ENCODE assay signal across 9 cellular contexts in genomic region chr10:87868277-87868676, GRCh38. TPM values are rescaled to one million over a fixed set of nuclear protein-coding genes. Genes with fewer than 3 reads are reported as not detected.
DNase-seq lines count a peak whose midpoint lies in the region; ATAC-seq, FAIRE-seq and TF ChIP-seq lines count a peak whose summit lies in the region.
"Had no signal": no experiment of that assay in that cellular context is flagged by ENCODE, and none has a peak within 500 bp of the region (broad histone marks: within the 10 kb centered on the region; RNA-seq: fewer than 3 reads in every experiment).

No MANE protein-coding gene starts in this region.

- peaks cover 98% of the 10 kb centered on the region for H3K79me2 ChIP-seq in GM12878 (ENCODE audit: control insufficient read depth, insufficient read depth, low read length)

- TF ChIP-seq CTCF in left ventricle myocardium inferior (IDR thresholded peaks at IDR 0.05; ENCODE audit: borderline replicate concordance) (no peak), GM12878 (IDR thresholded peaks at IDR 0.05 in 2 of 3, conservative IDR thresholded peaks at IDR 0.05 in 1 of 3; ENCODE audit: control insufficient read depth in 2 of 3, extremely low read depth in 1 of 3, insufficient read depth in 1 of 3, low read depth in 3 of 3, low read length in 3 of 3) (no peak), mesothelial cell of epicardium (IDR thresholded peaks at IDR 0.05; ENCODE audit: unreplicated experiment) (no peak)

- POLR2A ChIA-PET in GM12878 (lab: Charles Lee): interaction anchor here (0.8 kb wide), 1 partner anchor 521 kb away, joined by 3 read pairs; no protein-coding TSS in a partner anchor

- ATAC-seq in left ventricle myocardium superior: no peak
- no peak for ATAC-seq in GM12878
- ATAC-seq in aorta (ENCODE audit: low FRiP score): no peak

- H3K27me3 ChIP-seq in left ventricle myocardium inferior (ENCODE audit: low read depth): no peaks in the 10 kb centered on the region
- H3K27me3 ChIP-seq in GM12878 (replicated peaks in 1 of 2; ENCODE audit: control insufficient read depth in 2 of 2, insufficient read depth in 2 of 2, low read length in 1 of 2): no peaks in the 10 kb centered on the region
- no peaks in the 10 kb centered on the region for H3K27me3 ChIP-seq in aorta (ENCODE audit: control insufficient read depth in 1 of 2, insufficient read depth in 2 of 2, low read length in 1 of 2)

- no peak overlapping the region for H2AFZ ChIP-seq in GM12878 (ENCODE audit: control insufficient read depth, low read depth, low read length)

- H3K4me2 ChIP-seq in GM12878 (ENCODE audit: control insufficient read depth, insufficient read depth): peak overlapping the region; percentile 84

- no TSS peak for BruUV-seq in GM12878 (replicated peaks; lab: Mats Ljungman, UMichigan)

- peak overlapping the region; percentile 50 for H3K27ac Mint-ChIP-seq in mesothelial cell of epicardium

- H3K27ac ChIP-seq in left ventricle myocardium inferior (replicated peaks): peak overlapping the region; percentile 100
- H3K27ac ChIP-seq in GM12878 (ENCODE audit: control insufficient read depth, insufficient read depth): peak overlapping the region; percentile 90
- H3K27ac ChIP-seq in aorta (ENCODE audit: low read depth in 1 of 2, low read length in 2 of 2): no peak overlapping the region

- H4K20me1 ChIP-seq in GM12878 (ENCODE audit: control insufficient read depth, insufficient read depth): no peaks in the 10 kb centered on the region

- no peaks in the 10 kb centered on the region for H3K27me3 Mint-ChIP-seq in mesothelial cell of epicardium (ENCODE audit: low read depth)

- intact Hi-C loops in left ventricle myocardium inferior (cut with micrococcal nuclease): loop anchor here (10.0 kb wide), 3 partner anchors 87 to 387 kb away; no protein-coding TSS in a partner anchor
- intact Hi-C loops in left ventricle myocardium superior (cut with micrococcal nuclease): no loop called here
- intact Hi-C loops in GM12878 (cut with micrococcal nuclease; ENCODE audit: unreplicated experiment): no loop called here
- intact Hi-C loops in aorta (cut with DNase I): loop anchor here (5.0 to 10.0 kb wide), 5 partner anchors 57 to 397 kb away; no protein-coding TSS in a partner anchor

- H3K36me3 ChIP-seq in left ventricle myocardium inferior: no peaks in the 10 kb centered on the region
- peaks cover 0 to 13% of the 10 kb centered on the region in 2 experiments; a peak in 1 of 4 replicates for H3K36me3 ChIP-seq in GM12878 (ENCODE audit: control insufficient read depth in 2 of 2, insufficient read depth in 2 of 2, low read length in 1 of 2)
- H3K36me3 ChIP-seq in aorta (ENCODE audit: control insufficient read depth in 1 of 2, insufficient read depth in 2 of 2, low read length in 1 of 2): no peaks in the 10 kb centered on the region

- no peaks in the 10 kb centered on the region for H3K9me3 ChIP-seq in left ventricle myocardium inferior (replicated peaks)
- H3K9me3 ChIP-seq in GM12878 (replicated peaks; ENCODE audit: control insufficient read depth, insufficient read depth, low read length): no peaks in the 10 kb centered on the region
- H3K9me3 ChIP-seq in aorta (ENCODE audit: control insufficient read depth, low read length): no peaks in the 10 kb centered on the region

- RAD21 ChIA-PET in GM12878 (lab: Charles Lee; ENCODE audit: unreplicated experiment): interaction anchor here (0.7 to 1.7 kb wide), 8 partner anchors 9 to 519 kb away, joined by 3 to 8 read pairs (median 4); no protein-coding TSS in a partner anchor

- H3K4me1 Mint-ChIP-seq in mesothelial cell of epicardium: peaks cover 43% of the 10 kb centered on the region

- H3K4me3 ChIP-seq in left ventricle myocardium inferior (peak overlapping the region; percentile 86), GM12878 (peak overlapping the region; percentile 65), aorta (ENCODE audit: low read length in 2 of 2) (peak overlapping the region; percentile 48 to 54)

- CTCF ChIA-PET in GM12878 (lab: Yijun Ruan, JAX): interaction anchor here (1.1 to 1.8 kb wide), 2 partner anchors 240 to 246 kb away, joined by 5 to 6 read pairs; no protein-coding TSS in a partner anchor

- no peak for TF ChIP-seq RAD21 in GM12878 (IDR thresholded peaks at IDR 0.05; ENCODE audit: insufficient read depth, low read depth, low read length)

- 42% methylated on average over 1 of the region's 1 CpG for WGBS in GM12878 (ENCODE audit: insufficient coverage, insufficient replicate concordance, low lambda C conversion rate, missing lambda C conversion rate)
- whole genome bisulfite sequencing in aorta, 2 donors: 2% methylated on average over 1 of the region's 1 CpG

- no peaks in the 10 kb centered on the region for H3K9me3 Mint-ChIP-seq in mesothelial cell of epicardium

- no peak for TF ChIP-seq POLR2A in GM12878 (IDR thresholded peaks at IDR 0.05; ENCODE audit: low read depth, low read length)

- no peaks in the 10 kb centered on the region for H3K36me3 Mint-ChIP-seq in mesothelial cell of epicardium

- H3K4me3 Mint-ChIP-seq in mesothelial cell of epicardium: peak overlapping the region; percentile 61

- DNase-seq in left ventricle myocardium inferior: no peak
- no peak for DNase-seq in left ventricle myocardium superior
- no peak for DNase-seq in GM12878 (ENCODE audit: low read depth, low spot score)
- no peak for DNase-seq in mesothelial cell of epicardium (ENCODE audit: low spot score in 2 of 2, unreplicated experiment in 2 of 2)
- DNase-seq in aorta: no peak
- DNase-seq in DMS79 (lab: John Stamatoyannopoulos, UW): no peak
- no peak for DNase-seq in CD1c-positive myeloid dendritic cell (ENCODE audit: extremely low spot score)
- DNase-seq in hepatic stellate cell (ENCODE audit: low spot score): no peak
- DNase-seq: hippocampal formation had no signal

- in situ Hi-C loops in GM12878 (cut with MboI): loop anchor here (10.0 kb wide), 1 partner anchor 197 kb away; no protein-coding TSS in a partner anchor

- peak overlapping the region; percentile 90 for H3K9ac ChIP-seq in GM12878 (ENCODE audit: control insufficient read depth, insufficient read depth, low read length)

- no peak for FAIRE-seq in GM12878 (lab: Jason Lieb, UNC)

- peaks cover 90% of the 10 kb centered on the region for H3K4me1 ChIP-seq in left ventricle myocardium inferior
- H3K4me1 ChIP-seq in GM12878 (ENCODE audit: control insufficient read depth, insufficient read depth, low read length): no peaks in the 10 kb centered on the region
- H3K4me1 ChIP-seq in aorta (ENCODE audit: control insufficient read depth in 1 of 2, insufficient read depth in 2 of 2, low read length in 2 of 2): no peaks in the 10 kb centered on the region

- SMC1A ChIA-PET in GM12878 (lab: Charles Lee; ENCODE audit: uncharacterized antibody, unreplicated experiment): interaction anchor here (0.6 to 1.4 kb wide), 10 partner anchors 14 to 521 kb away, joined by 3 to 4 read pairs (median 3); no protein-coding TSS in a partner anchor

- TF ChIP-seq EP300 in GM12878 (IDR thresholded peaks at IDR 0.05; ENCODE audit: borderline replicate concordance in 1 of 2, control insufficient read depth in 1 of 2, low read depth in 2 of 2, low read length in 2 of 2): no peak

RNA-seq across cellular contexts. Expression of gene PTEN, which starts 4.9 kb away (rescaled TPM):
- total RNA-seq in left ventricle myocardium inferior (49.9 TPM), left ventricle myocardium superior (58.6 TPM), GM12878 (2014; rRNA removed) (83.1 and 113 TPM in 2 replicates), GM12878 (2014; rRNA removed; fragmentation: Illumina TruSeq; extraction: Trizol) (175 and 183 TPM in 2 replicates), GM12878 (2021) (87.5 and 94.9 TPM in 2 replicates), mesothelial cell of epicardium (72.7 to 77.9 TPM (median 72.7 TPM) in 3 replicates), aorta (100 to 1,000 TPM; 119 to 165 TPM)
- 856 and 868 TPM in 2 replicates for total RNA-seq in GM12878 (2013; cell fraction: nucleolus; rRNA removed)
- polyA plus RNA-seq in GM12878 (2011; ENCODE audit: low read depth): 24.4 TPM
- polyA plus RNA-seq in GM12878 (2011; rRNA removed) (94.3 and 180 TPM in 2 replicates), GM12878 (2014; fragmentation: Illumina TruSeq; extraction: Trizol) (53.0 and 67.7 TPM in 2 replicates), GM12878 (2014; fragmentation: Nextera tagmentation; extraction: Ambion mirVana) (10 to 100 TPM; 26.1 to 59.5 TPM), GM12878 (2014; rRNA removed) (35.0 and 45.0 TPM in 2 replicates), GM12878 (2016; fragmentation: Nextera tagmentation; extraction: Ambion mirVana) (10 to 100 TPM; 49.5 to 56.8 TPM), aorta (10 to 100 TPM; 26.8 to 35.4 TPM)
- polyA plus RNA-seq in GM12878 (2011; cell fraction: cytosol; rRNA removed): 19.9 and 22.4 TPM in 2 replicates
- polyA plus RNA-seq in GM12878 (2011; cell fraction: nucleus; rRNA removed): 52.2 and 61.7 TPM in 2 replicates
- polyA plus RNA-seq in GM12878 (2012): 100 and 102 TPM in 2 replicates
- polyA minus RNA-seq in GM12878 (2011; rRNA and poly(A)+ RNA removed): 143 and 199 TPM in 2 replicates
- 54.9 and 66.1 TPM in 2 replicates for polyA minus RNA-seq in GM12878 (2011; cell fraction: cytosol; rRNA and poly(A)+ RNA removed)
- 165 and 285 TPM in 2 replicates for polyA minus RNA-seq in GM12878 (2011; cell fraction: nucleus; rRNA and poly(A)+ RNA removed)

RNA-seq across cellular contexts. Expression of gene KLLN, which starts 4.9 kb away (rescaled TPM):
- total RNA-seq in left ventricle myocardium inferior (0.19 TPM), left ventricle myocardium superior (0.47 TPM), GM12878 (2014; rRNA removed) (1.4 and 1.7 TPM in 2 replicates), GM12878 (2014; rRNA removed; fragmentation: Illumina TruSeq; extraction: Trizol) (1.5 TPM in 2 replicates), GM12878 (2021) (1.9 and 2.0 TPM in 2 replicates), mesothelial cell of epicardium (1.1 to 1.2 TPM (median 1.2 TPM) in 3 replicates), aorta (under 1 TPM; 0.29 to 0.66 TPM)
- total RNA-seq in GM12878 (2013; cell fraction: nucleolus; rRNA removed): 3.1 and 3.4 TPM in 2 replicates
- polyA plus RNA-seq in GM12878 (2011; ENCODE audit: low read depth): 0.62 TPM
- polyA plus RNA-seq in GM12878 (2011; rRNA removed) (0.86 and 0.87 TPM in 2 replicates), GM12878 (2014; fragmentation: Illumina TruSeq; extraction: Trizol) (1.7 and 2.1 TPM in 2 replicates), GM12878 (2014; fragmentation: Nextera tagmentation; extraction: Ambion mirVana) (1 to 10 TPM; 2.0 to 2.1 TPM), GM12878 (2014; rRNA removed) (1.1 TPM in 2 replicates), GM12878 (2016; fragmentation: Nextera tagmentation; extraction: Ambion mirVana) (1 to 10 TPM; 1.8 to 2.2 TPM), aorta (under 1 TPM; 0.25 to 0.36 TPM)
- 0.91 and 1.0 TPM in 2 replicates for polyA plus RNA-seq in GM12878 (2011; cell fraction: cytosol; rRNA removed)
- polyA plus RNA-seq in GM12878 (2011; cell fraction: nucleus; rRNA removed): 1.3 and 1.7 TPM in 2 replicates
- 0.99 and 1.5 TPM in 2 replicates for polyA plus RNA-seq in GM12878 (2012)
- 2.0 and 2.2 TPM in 2 replicates for polyA minus RNA-seq in GM12878 (2011; rRNA and poly(A)+ RNA removed)
- polyA minus RNA-seq in GM12878 (2011; cell fraction: cytosol; rRNA and poly(A)+ RNA removed): 0.94 and 1.3 TPM in 2 replicates
- polyA minus RNA-seq in GM12878 (2011; cell fraction: nucleus; rRNA and poly(A)+ RNA removed): 3.6 and 5.4 TPM in 2 replicates

RNA-seq across cellular contexts. Expression of gene ATAD1, which starts 50.3 kb away (rescaled TPM):
- 93.2 TPM for total RNA-seq in left ventricle myocardium inferior
- 98.4 TPM for total RNA-seq in left ventricle myocardium superior
- total RNA-seq in GM12878 (2013; cell fraction: nucleolus; rRNA removed): 142 and 161 TPM in 2 replicates
- 30.3 and 35.9 TPM in 2 replicates for total RNA-seq in GM12878 (2014; rRNA removed)
- total RNA-seq in GM12878 (2014; rRNA removed; fragmentation: Illumina TruSeq; extraction: Trizol): 40.1 and 41.3 TPM in 2 replicates
- total RNA-seq in GM12878 (2021): 37.7 and 48.9 TPM in 2 replicates
- 12.0 TPM for polyA plus RNA-seq in GM12878 (2011; ENCODE audit: low read depth)
- polyA plus RNA-seq in GM12878 (2011; rRNA removed): 40.8 and 79.5 TPM in 2 replicates
- 9.7 and 13.3 TPM in 2 replicates for polyA plus RNA-seq in GM12878 (2011; cell fraction: cytosol; rRNA removed)
- polyA plus RNA-seq in GM12878 (2011; cell fraction: nucleus; rRNA removed): 16.8 and 17.1 TPM in 2 replicates
- polyA plus RNA-seq in GM12878 (2012): 17.4 and 29.0 TPM in 2 replicates
- polyA plus RNA-seq in GM12878 (2014; fragmentation: Illumina TruSeq; extraction: Trizol): 43.3 and 56.8 TPM in 2 replicates
- 10 to 100 TPM; 33.6 to 35.0 TPM for polyA plus RNA-seq in GM12878 (2014; fragmentation: Nextera tagmentation; extraction: Ambion mirVana)
- 20.5 and 24.7 TPM in 2 replicates for polyA plus RNA-seq in GM12878 (2014; rRNA removed)
- 10 to 100 TPM; 58.0 to 59.3 TPM for polyA plus RNA-seq in GM12878 (2016; fragmentation: Nextera tagmentation; extraction: Ambion mirVana)
- 16.3 and 27.9 TPM in 2 replicates for polyA minus RNA-seq in GM12878 (2011; rRNA and poly(A)+ RNA removed)
- polyA minus RNA-seq in GM12878 (2011; cell fraction: cytosol; rRNA and poly(A)+ RNA removed): 12.7 and 13.1 TPM in 2 replicates
- polyA minus RNA-seq in GM12878 (2011; cell fraction: nucleus; rRNA and poly(A)+ RNA removed): 16.0 and 24.2 TPM in 2 replicates
- total RNA-seq in mesothelial cell of epicardium: 49.1 to 54.3 TPM (median 50.2 TPM) in 3 replicates
- 10 to 100 TPM; 39.5 to 43.4 TPM for total RNA-seq in aorta
- 10 to 100 TPM; 18.8 to 24.7 TPM for polyA plus RNA-seq in aorta

Comparison
In these comparisons a context has a peak if more than half of its experiments do, and no peak if none do; other contexts are left out.
1. intact Hi-C loops: an anchor here in left ventricle myocardium inferior (10.0 kb wide) and aorta (5.0 to 10.0 kb wide); none called in left ventricle myocardium superior and GM12878.
2. H3K27ac ChIP-seq: peak in left ventricle myocardium inferior (single experiment) and GM12878 (single experiment); none in aorta (0 of 2).
3. Peak in every context shown above with its lines, with median percentiles within 50 percentile points of each other: H3K4me3 ChIP-seq.